8 cellular contexts compared by ENCODE assay signal in the genomic region with DNA sequence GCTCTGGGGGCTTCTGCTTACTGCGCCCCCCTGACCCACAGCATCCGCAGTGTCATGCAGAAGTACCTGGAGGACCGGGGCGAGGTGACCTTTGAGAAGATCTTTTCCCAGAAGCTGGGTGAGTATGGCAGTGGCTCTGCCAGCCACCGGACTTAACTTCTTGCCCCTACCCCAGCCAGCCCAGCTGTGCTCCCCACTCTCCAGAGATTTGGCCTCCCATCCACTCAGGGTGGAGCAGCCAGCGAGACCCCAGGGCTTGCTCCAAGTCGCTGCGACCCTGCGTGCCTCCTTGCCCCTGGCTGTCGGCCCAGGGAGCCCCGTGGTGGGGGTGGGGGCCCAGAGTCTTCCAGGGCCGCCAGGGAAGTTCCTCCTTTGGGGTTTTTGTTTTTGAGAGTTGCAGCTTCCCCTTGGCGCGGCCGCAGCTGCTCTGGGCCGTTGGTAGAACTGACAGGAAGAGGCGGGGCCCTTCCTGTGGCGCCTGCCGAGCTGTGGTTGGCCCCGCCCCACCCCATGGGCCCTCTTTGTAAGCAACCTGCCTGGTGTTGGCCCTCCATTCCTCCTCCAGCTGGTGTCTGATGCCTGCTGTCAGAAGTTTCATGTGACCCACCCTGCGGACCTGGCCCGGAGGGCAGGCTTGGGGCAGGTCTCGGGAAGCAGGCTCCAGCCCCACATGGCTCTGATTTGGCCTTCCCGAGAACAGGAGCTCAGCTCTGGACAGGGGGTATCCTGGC. TPM values are rescaled to one million over a fixed set of nuclear protein-coding genes. Genes with fewer than 3 reads are reported as not detected.
DNase-seq lines count a peak whose midpoint lies in the region; ATAC-seq, FAIRE-seq and TF ChIP-seq lines count a peak whose summit lies in the region.

No MANE protein-coding gene starts in this region.

- H3K9me3 ChIP-seq in breast epithelium = no peaks in the 10 kb centered on the region

- H3K4me1 ChIP-seq in breast epithelium = peaks cover 43 to 44% of the 10 kb centered on the region in 2 donors

- H3K27ac ChIP-seq in VCaP = peak overlapping the region; percentile 100
- peak overlapping the region; percentile 92 to 98 for H3K27ac ChIP-seq in breast epithelium

- peak; percentile 90 for ATAC-seq in left colon

- TF ChIP-seq CTCF in GM06990 (IDR thresholded peaks at IDR 0.05; ENCODE audit: insufficient read depth, low read length, poor library complexity, severe bottlenecking) (no peak), VCaP (conservative IDR thresholded peaks at IDR 0.05) (no peak), breast epithelium (IDR thresholded peaks at IDR 0.05) (no peak)

- DNase-seq in GM06990 (ENCODE audit: extremely low read depth, insufficient read length) (peak; percentile 92), H54 (ENCODE audit: insufficient read length, low spot score) (peak; percentile 78), NAMALWA (ENCODE audit: low spot score) (peak; percentile 97), breast epithelium (ENCODE audit: low spot score in 2 of 2) (peak; percentile 85 to 86), left colon (peak; percentile 94), HuH-7 (ENCODE audit: low spot score) (no peak)
- peak; percentile 80 to 89 (median 81) for DNase-seq in stimulated activated CD4-positive, alpha-beta T cell treated with anti-CD3 and anti-CD28 coated beads, TNF-alpha, amount 100 ng/mL, for 24 hours (ENCODE audit: low read depth in 3 of 3)

- no peak for FAIRE-seq in H54 (lab: Jason Lieb, UNC)

- TF ChIP-seq POLR2A in H54 (IDR thresholded peaks at IDR 0.05; ENCODE audit: low read depth, low read length) (no peak), breast epithelium (IDR thresholded peaks at IDR 0.05) (no peak)

- H3K36me3 ChIP-seq in GM06990 (ENCODE audit: control insufficient read depth, insufficient read depth, low read length) = peaks cover 45% of the 10 kb centered on the region
- H3K36me3 ChIP-seq in breast epithelium = peaks cover 8% of the 10 kb centered on the region

- H3K4me3 ChIP-seq in GM06990 (replicated peaks; ENCODE audit: low read depth, low read length) = peak overlapping the region; percentile 45
- H3K4me3 ChIP-seq in breast epithelium = peak overlapping the region; percentile 12 to 67 (median 40)

- intact Hi-C loops in breast epithelium (cut with DNase I; ENCODE audit: low total_unique reads) = no loop called here
- intact Hi-C loops in left colon (cut with DNase I, micrococcal nuclease) = no loop called here

- H3K27me3 ChIP-seq in GM06990 (replicated peaks; ENCODE audit: control insufficient read depth, insufficient read depth, low read length) (no peaks in the 10 kb centered on the region), breast epithelium (no peaks in the 10 kb centered on the region)

RNA-seq across cellular contexts. Expression of gene GRK2, which starts 11.1 kb away (rescaled TPM):
- total RNA-seq in breast epithelium = 10 to 100 TPM; 41.1 to 52.8 (median 52.1) TPM
- total RNA-seq in left colon = 100 to 1,000 TPM in 1 of 2 donors, 10 to 100 TPM in 1; 95.8 to 119 TPM

RNA-seq across cellular contexts. Expression of gene ANKRD13D, which starts 11.7 kb away (rescaled TPM):
- total RNA-seq in breast epithelium (10 to 100 TPM; 23.7 to 51.8 (median 40.7) TPM), left colon (10 to 100 TPM; 26.9 to 29.6 TPM)

RNA-seq across cellular contexts. Expression of gene SSH3, which starts 25.9 kb away (rescaled TPM):
- total RNA-seq in breast epithelium (10 to 100 TPM; 28.8 to 55.2 (median 34.4) TPM), left colon (10 to 100 TPM; 74.9 to 79.3 TPM)
